In genomic region chrX:39805022-39805421, GRCh38 we compare ENCODE assay signal across 2 cellular contexts.
TF ChIP-seq lines count a peak whose summit lies in the region.

No MANE protein-coding gene starts in this region.

TF ChIP-seq in HEK293, 187 proteins besides CTCF, POLR2A, EP300 and RAD21:
- TF ChIP-seq ZNF157 (tag by site-specific recombination; IDR thresholded peaks at IDR 0.05) (no peak), ZNF623 (tag by site-specific recombination; IDR thresholded peaks at IDR 0.05) (peak; percentile 93)

TF ChIP-seq in H1, 55 proteins besides CTCF, POLR2A, EP300 and RAD21:
- no peak for TF ChIP-seq YY1 (IDR thresholded peaks at IDR 0.05; ENCODE audit: low read depth, low read length)
- no peak for TF ChIP-seq ZNF274 (IDR thresholded peaks at IDR 0.05; ENCODE audit: borderline replicate concordance, extremely low read depth, low read length)
- no peak for TF ChIP-seq SIRT6 (IDR thresholded peaks at IDR 0.05; ENCODE audit: low read length)
- peak; percentile 54; the same call in 1 of the 2 replicates for TF ChIP-seq KDM1A (IDR thresholded peaks at IDR 0.05; ENCODE audit: borderline replicate concordance, low read length)
TF ChIP-seq in H1: peak in this region for 1.
